ENCODE assay signal across 1 cellular context in the genomic region with DNA sequence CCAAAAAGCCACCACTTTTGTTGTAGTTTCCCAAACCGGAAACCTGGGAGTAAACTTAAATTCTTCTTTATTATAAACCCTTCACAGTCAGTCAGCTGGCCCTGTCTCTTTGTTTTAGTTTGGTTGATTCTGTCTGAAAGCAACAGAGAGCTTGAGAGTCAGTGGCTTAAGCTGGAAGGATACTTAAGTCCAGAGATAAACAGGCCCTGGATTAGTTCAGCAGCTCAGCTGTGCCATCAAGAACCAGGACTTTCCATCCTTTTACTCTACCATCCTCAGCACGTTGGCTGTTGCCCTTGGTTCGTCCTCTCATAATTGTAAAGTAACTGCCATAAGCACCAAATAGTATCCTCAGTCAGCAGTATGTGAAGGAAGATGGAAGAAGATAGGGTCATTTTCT.
TF ChIP-seq lines count a peak whose summit lies in the region.

No MANE protein-coding gene starts in this region.

TF ChIP-seq in K562, 482 proteins besides CTCF, POLR2A, EP300 and RAD21:
- TF ChIP-seq ZNF431 (CRISPR knock-in tag; IDR thresholded peaks at IDR 0.05) (no peak), POLR2AphosphoS5 (IDR thresholded peaks at IDR 0.05; ENCODE audit: control insufficient read depth, insufficient read depth, low read depth, low read length) (0 out of 2 replicates have a peak, but pooled peaks have one; percentile 22), ZNF445 (CRISPR knock-in tag; IDR thresholded peaks at IDR 0.05; ENCODE audit: low read depth) (no peak)
